In the genomic region with DNA sequence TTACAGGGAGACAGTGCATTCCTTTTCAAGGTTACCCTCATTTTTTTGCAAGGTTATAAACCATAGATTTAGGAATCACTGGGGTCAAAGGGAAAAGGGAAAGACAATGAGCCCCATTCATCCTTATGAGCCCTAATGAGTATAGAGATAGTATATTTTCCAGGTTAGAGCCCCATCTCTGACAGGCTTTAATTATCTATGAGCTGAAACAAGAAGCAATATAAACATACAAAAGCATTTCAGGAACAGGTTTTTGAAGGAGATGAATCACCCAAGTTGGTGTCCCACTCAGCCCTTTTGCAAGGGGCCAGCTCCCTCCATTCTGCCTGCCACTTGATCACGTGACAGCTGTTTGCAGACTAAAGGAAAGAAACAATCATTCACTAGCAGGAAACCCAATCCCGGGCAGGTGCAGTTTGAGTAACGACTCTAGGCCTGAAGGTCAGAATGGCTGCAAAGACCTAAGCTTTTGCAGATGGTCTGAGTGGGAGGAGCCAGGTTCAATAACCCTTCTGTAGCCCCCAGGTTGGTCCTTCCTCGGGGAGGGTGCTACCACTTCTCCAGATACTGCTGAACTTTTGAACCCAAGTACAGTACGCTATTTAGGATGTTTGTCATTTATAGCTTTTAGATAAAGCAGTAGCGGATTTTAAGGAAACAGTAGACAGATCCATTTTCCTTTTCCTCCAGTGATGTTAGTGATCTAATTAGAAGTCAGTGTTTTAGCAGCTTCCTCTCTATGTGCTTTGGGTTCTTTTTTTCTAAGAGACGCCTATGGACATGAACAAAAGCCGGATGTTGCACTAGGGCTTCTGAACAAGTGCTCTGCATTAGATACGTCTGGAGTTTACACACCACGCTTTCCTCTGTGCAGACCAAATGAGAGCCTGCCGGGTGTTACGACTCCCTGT, we compare ENCODE assay signal across 9 cellular contexts.
DNase-seq lines count a peak whose midpoint lies in the region; ATAC-seq and TF ChIP-seq lines count a peak whose summit lies in the region.
"Had no signal": no experiment of that assay in that cellular context is flagged by ENCODE, and none has a peak within 500 bp of the region (broad histone marks: within the 10 kb centered on the region; RNA-seq: fewer than 3 reads in every experiment).

No MANE protein-coding gene starts in this region.

- no peaks in the 10 kb centered on the region for H3K36me3 ChIP-seq in body of pancreas (replicated peaks in 1 of 2; ENCODE audit: insufficient read depth in 1 of 2, low read depth in 2 of 2)

- 36 to 49% methylated on average over 11 to 12 of the region's 12 CpGs for WGBS in body of pancreas, 2 donors

- peak; percentile 35 for ATAC-seq in HG02798 (IDR thresholded peaks at IDR 0.05; ENCODE audit: poor library complexity, unreplicated experiment)
- peak; percentile 50 for ATAC-seq in left ventricle myocardium superior
- no peak for ATAC-seq in body of pancreas

- peak; percentile 93 for DNase-seq in DMS153 treated with DMSO at 0.1 percent for 48 hours (lab: John Stamatoyannopoulos, UW; ENCODE audit: unreplicated experiment)
- peak; percentile 97 for DNase-seq in NCI-H510A treated with DMSO at 0.1 percent for 48 hours (lab: John Stamatoyannopoulos, UW)
- no peak for DNase-seq in left ventricle myocardium superior
- DNase-seq in effector CD8-positive, alpha-beta T cell (lab: John Stamatoyannopoulos, UW) = no peak
- no peak for DNase-seq in activated CD4-positive, CD25-positive, alpha-beta regulatory T cell (lab: John Stamatoyannopoulos, UW)
- DNase-seq in body of pancreas = no peak
- DNase-seq in coronary artery (ENCODE audit: low spot score) = no peak
- DNase-seq: naive B cell had no signal

- peaks cover 9% of the 10 kb centered on the region for H3K4me1 ChIP-seq in body of pancreas

- TF ChIP-seq CTCF in body of pancreas (IDR thresholded peaks at IDR 0.05) (no peak), coronary artery (IDR thresholded peaks at IDR 0.05) (no peak)

- intact Hi-C loops in left ventricle myocardium superior (cut with micrococcal nuclease) = no loop called here
- intact Hi-C loops in body of pancreas (cut with DNase I) = no loop called here

- H3K27ac ChIP-seq in body of pancreas (no peak overlapping the region), coronary artery (no peak overlapping the region)

- no peak for TF ChIP-seq POLR2A in body of pancreas (IDR thresholded peaks at IDR 0.05)

- no peaks in the 10 kb centered on the region for H3K27me3 ChIP-seq in body of pancreas

- no peak overlapping the region for H3K4me3 ChIP-seq in body of pancreas
- no peak overlapping the region for H3K4me3 ChIP-seq in coronary artery

- H3K9me3 ChIP-seq in body of pancreas = no peaks in the 10 kb centered on the region

Comparison
In these comparisons a context has a peak if more than half of its experiments do, and no peak if none do; other contexts are left out.
1. DNase-seq: peak in DMS153 treated with DMSO at 0.1 percent for 48 hours (single experiment) and NCI-H510A treated with DMSO at 0.1 percent for 48 hours (single experiment); none in left ventricle myocardium superior (single experiment), effector CD8-positive, alpha-beta T cell (single experiment), activated CD4-positive, CD25-positive, alpha-beta regulatory T cell (0 of 4), body of pancreas (0 of 4) and coronary artery (single experiment).